Comparison of ENCODE assay signal across 8 cellular contexts in the genomic region with DNA sequence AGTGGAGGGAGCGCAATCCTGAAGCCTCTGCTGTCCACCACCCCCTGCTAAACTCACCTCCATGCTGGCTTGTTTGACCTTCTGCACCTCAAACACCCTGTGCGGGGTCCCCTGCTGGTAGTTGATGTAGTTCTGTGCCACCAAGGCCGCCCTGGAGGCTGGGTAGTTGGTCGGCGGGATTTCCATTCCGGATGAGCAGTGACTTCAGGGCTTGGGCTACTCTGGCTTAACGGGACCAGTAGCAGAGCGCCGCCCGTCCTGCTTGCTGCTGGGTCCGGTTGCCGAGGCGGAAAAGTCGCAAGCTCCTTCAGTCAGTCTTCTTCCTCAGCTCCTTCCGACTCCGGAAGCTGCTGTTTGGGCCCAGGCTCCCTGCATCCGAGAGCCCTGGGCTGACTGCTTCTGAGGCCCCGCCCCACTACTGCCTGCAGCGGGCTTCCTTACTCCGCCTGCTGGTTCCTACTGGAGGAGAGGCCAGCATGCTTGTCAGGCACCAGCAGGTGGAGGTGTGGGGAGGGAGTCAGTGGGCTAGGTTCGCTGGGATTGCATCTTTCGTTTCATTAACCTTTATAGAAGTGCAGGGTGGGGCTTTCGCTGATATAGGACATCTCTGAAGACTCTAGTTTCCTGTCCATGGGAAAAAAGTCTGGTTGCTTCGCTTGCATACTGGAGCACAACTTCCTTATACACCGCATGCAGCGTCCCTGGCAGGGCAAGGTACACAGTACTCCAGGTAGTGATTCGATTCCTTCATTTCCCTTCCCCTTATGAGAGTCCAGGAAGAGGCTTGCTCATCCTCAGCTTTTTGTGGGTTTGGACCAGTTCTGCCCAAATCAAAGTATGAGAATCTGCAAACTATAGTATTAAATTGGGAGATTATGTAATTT. TPM values are rescaled to one million over a fixed set of nuclear protein-coding genes. Genes with fewer than 3 reads are reported as not detected.
DNase-seq lines count a peak whose midpoint lies in the region; ATAC-seq, FAIRE-seq and TF ChIP-seq lines count a peak whose summit lies in the region.

A gene with protein sequence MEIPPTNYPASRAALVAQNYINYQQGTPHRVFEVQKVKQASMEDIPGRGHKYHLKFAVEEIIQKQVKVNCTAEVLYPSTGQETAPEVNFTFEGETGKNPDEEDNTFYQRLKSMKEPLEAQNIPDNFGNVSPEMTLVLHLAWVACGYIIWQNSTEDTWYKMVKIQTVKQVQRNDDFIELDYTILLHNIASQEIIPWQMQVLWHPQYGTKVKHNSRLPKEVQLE (minus strand): TSS at position 356 of the 884 bp plus-strand sequence. CDS start 170 bp downstream, at position 186.

- peak within 1 kb of the TSS; percentile 93 for H3K4me3 Mint-ChIP-seq in T-helper 17 cell

- H3K36me3 ChIP-seq in ACC112 (ENCODE audit: insufficient read depth, low read length) (no peaks in the 10 kb centered on the region), ascending aorta (peaks cover 9 to 22% of the 10 kb centered on the region in 2 donors), right atrium auricular region (peaks cover 6% of the 10 kb centered on the region), psoas muscle (ENCODE audit: insufficient read depth in 1 of 2, low read depth in 1 of 2) (peaks cover 0 to 71% of the 10 kb centered on the region in 2 donors)

- 44 to 55% (median 47%) methylated on average over 27 of the region's 27 CpGs for WGBS in psoas muscle, 3 donors

- FAIRE-seq in urothelium cell line (lab: Jason Lieb, UNC) = no peak

- ATAC-seq in GM18873 (IDR thresholded peaks at IDR 0.05; ENCODE audit: low FRiP score, unreplicated experiment) (peak; percentile 100), HG03135 (IDR thresholded peaks at IDR 0.05; ENCODE audit: unreplicated experiment) (peak; percentile 100), T-helper 17 cell (peak; percentile 99), psoas muscle (peak; percentile 67 to 81 (median 72))

- intact Hi-C loops in ascending aorta (cut with DNase I) (no loop called here), psoas muscle (cut with DNase I) (loop anchor here in 1 of 2 donors (5.0 kb wide), 1 partner anchor 120 kb away; no protein-coding TSS in a partner anchor)

- no peaks in the 10 kb centered on the region for H3K9me3 ChIP-seq in T-helper 17 cell (ENCODE audit: control insufficient read depth, low read length, poor library complexity, severe bottlenecking)
- no peaks in the 10 kb centered on the region for H3K9me3 ChIP-seq in ascending aorta
- H3K9me3 ChIP-seq in right atrium auricular region = no peaks in the 10 kb centered on the region
- H3K9me3 ChIP-seq in psoas muscle = no peaks in the 10 kb centered on the region

- H3K4me1 Mint-ChIP-seq in T-helper 17 cell = peaks cover 17% of the 10 kb centered on the region

- H3K27ac Mint-ChIP-seq in T-helper 17 cell = peak within 1 kb of the TSS; percentile 91

- H3K36me3 Mint-ChIP-seq in T-helper 17 cell (ENCODE audit: low read depth) = no peaks in the 10 kb centered on the region

- H3K27ac ChIP-seq in ACC112 (ENCODE audit: low read depth, low read length) = peak within 1 kb of the TSS; percentile 15; the same call in 1 of the 2 replicates
- peak within 1 kb of the TSS; percentile 32 to 74 for H3K27ac ChIP-seq in ascending aorta
- peak within 1 kb of the TSS; percentile 76 for H3K27ac ChIP-seq in right atrium auricular region
- H3K27ac ChIP-seq in psoas muscle = peak within 1 kb of the TSS; percentile 61

- H3K4me3 ChIP-seq in ACC112 (ENCODE audit: low read depth, low read length) (peak within 1 kb of the TSS; percentile 82), ascending aorta (peak within 1 kb of the TSS; percentile 49 to 67), right atrium auricular region (peak within 1 kb of the TSS; percentile 36 to 58), psoas muscle (peak within 1 kb of the TSS; percentile 65)

- H3K27me3 ChIP-seq in ACC112 (ENCODE audit: insufficient read depth, low read length) (no peaks in the 10 kb centered on the region), ascending aorta (no peaks in the 10 kb centered on the region), right atrium auricular region (no peaks in the 10 kb centered on the region), psoas muscle (ENCODE audit: insufficient read depth in 3 of 3, low read length in 2 of 3) (no peaks in the 10 kb centered on the region)

- H3K27me3 Mint-ChIP-seq in T-helper 17 cell = no peaks in the 10 kb centered on the region

- H3K79me2 ChIP-seq in ACC112 (ENCODE audit: control insufficient read depth, insufficient read depth, low read length, unreplicated experiment) = peaks cover 5% of the 10 kb centered on the region

- peaks cover 18% of the 10 kb centered on the region for H3K4me1 ChIP-seq in ACC112 (ENCODE audit: control insufficient read depth, insufficient read depth, low read length, unreplicated experiment)
- no peaks in the 10 kb centered on the region for H3K4me1 ChIP-seq in ascending aorta
- H3K4me1 ChIP-seq in right atrium auricular region = no peaks in the 10 kb centered on the region
- no peaks in the 10 kb centered on the region for H3K4me1 ChIP-seq in psoas muscle

- TF ChIP-seq CTCF in ascending aorta (IDR thresholded peaks at IDR 0.05) (peak; percentile 22 to 52 (median 34)), right atrium auricular region (IDR thresholded peaks at IDR 0.05) (peak; percentile 48 to 72), psoas muscle (IDR thresholded peaks at IDR 0.05) (peak; percentile 36)

- peak within 1 kb of the TSS; percentile 48 for H2AFZ ChIP-seq in ACC112 (ENCODE audit: low read length, unreplicated experiment)

- DNase-seq in T-helper 17 cell (peak; percentile 63 to 78 (median 73)), ascending aorta (ENCODE audit: low spot score in 2 of 2) (peak; percentile 27 to 83), right atrium auricular region (ENCODE audit: low spot score) (peak; percentile 79), psoas muscle (peak; percentile 75 to 81), urothelium cell line (ENCODE audit: low spot score) (peak; percentile 10)

RNA-seq across cellular contexts. Expression of the gene that starts here (rescaled TPM):
- total RNA-seq in T-helper 17 cell (1 to 10 TPM; 3.6 to 5.6 TPM), ascending aorta (1.2 TPM), right atrium auricular region (10 to 100 TPM in 1 of 2 donors, 1 to 10 TPM in 1; 7.3 to 20.5 TPM), psoas muscle (1 to 10 TPM; 1.8 to 6.7 (median 3.6) TPM)
- 1 to 10 TPM; 1.6 to 4.3 (median 3.2) TPM for polyA plus RNA-seq in psoas muscle

Comparison
In these comparisons a context has a peak if more than half of its experiments do, and no peak if none do; other contexts are left out.
1. Peak in every context shown above with its lines: DNase-seq, ATAC-seq, H3K4me3 ChIP-seq and H3K27ac ChIP-seq.
2. H3K27ac ChIP-seq: peak in every context shown above with its lines; median percentile 76 in right atrium auricular region; 61 in psoas muscle; 53 in ascending aorta; 15 in ACC112.
3. DNase-seq: peak in every context shown above with its lines; median percentile 79 in right atrium auricular region; 78 in psoas muscle; 73 in T-helper 17 cell; 55 in ascending aorta; 10 in urothelium cell line.